28 cellular contexts compared by ENCODE assay signal in the genomic region with DNA sequence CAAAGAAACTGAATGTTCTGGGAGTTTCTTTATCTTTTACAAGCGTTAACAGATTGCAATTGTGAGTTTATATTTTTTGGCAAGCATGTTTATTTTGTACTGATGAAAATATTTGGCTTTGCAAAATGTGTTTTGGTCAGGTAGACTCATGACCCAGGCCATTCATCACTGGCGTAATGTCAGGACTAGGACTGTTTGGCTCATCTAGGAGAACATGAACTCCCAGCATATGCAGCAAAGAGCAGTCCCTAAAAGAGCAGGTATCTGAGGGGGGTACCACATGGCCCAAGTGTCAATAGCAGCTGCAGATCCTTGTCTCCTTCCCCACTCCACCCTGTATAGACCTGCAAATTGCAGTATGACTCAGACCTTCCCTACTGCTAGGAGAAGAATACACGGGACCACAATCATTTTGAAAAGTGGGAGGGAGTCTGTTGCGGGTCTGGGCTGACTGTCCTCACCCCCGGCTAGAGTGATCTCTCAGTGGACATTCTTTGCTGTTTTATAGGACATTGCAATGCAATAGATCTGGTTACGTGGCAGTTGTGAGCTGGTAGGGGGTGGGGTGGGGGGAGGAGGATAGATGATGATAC. TPM values are rescaled to one million over a fixed set of nuclear protein-coding genes. Genes with fewer than 3 reads are reported as not detected.
A peak's percentile ranks its signal among the peaks of the same experiment; 100 is the strongest.
DNase-seq lines count a peak whose midpoint lies in the region; ATAC-seq and TF ChIP-seq lines count a peak whose summit lies in the region.
"Had no signal": no experiment of that assay in that cellular context is flagged by ENCODE, and none has a peak within 500 bp of the region (broad histone marks: within the 10 kb centered on the region; RNA-seq: fewer than 3 reads in every experiment).

No MANE protein-coding gene starts in this region.

- DNase-seq in GM23248, result peak; percentile 23
- DNase-seq in NCI-H146 treated with DMSO at 0.1 percent for 48 hours (lab: John Stamatoyannopoulos, UW; ENCODE audit: unreplicated experiment), result peak; percentile 2
- DNase-seq in mammary epithelial cell, result peak; percentile 9
- DNase-seq in cerebellum (ENCODE audit: low spot score), result no peak
- DNase-seq in NK-92 treated with Interleukin-12 subunit alpha and Interleukin-12 subunit beta, amount 100 ng/mL, for 24 hours (lab: John Stamatoyannopoulos, UW), result no peak
- no peak for DNase-seq in activated CD4-positive, CD25-positive, alpha-beta regulatory T cell treated with anti-CD3 and anti-CD28 coated beads, Interleukin-2, amount 50 U/mL, for 72 hours
- DNase-seq: activated B cell treated with CpG ODN at 0.5 μM for 24 hours; activated CD8-positive, alpha-beta T cell treated with anti-CD3 and anti-CD28 coated beads for 36 hours; activated naive CD4-positive, alpha-beta T cell treated with anti-CD3 and anti-CD28 coated beads for 36 hours; activated T-cell treated with anti-CD3 and anti-CD28 coated beads, Interleukin-2, amount 50 U/mL, for 1 hour; amygdala; CD4-positive, CD25-positive, alpha-beta regulatory T cell; cerebellar nuclear complex; DMS53; effector memory CD4-positive, alpha-beta T cell; NCI-H1417; NCI-H2171 treated with DMSO at 0.1 percent for 48 hours; PC-3; small intestine; stimulated activated CD4-positive, alpha-beta T cell treated with anti-CD3 and anti-CD28 coated beads, Interleukin-4, amount 100 ng/mL, for 1 hour; stimulated activated naive CD8-positive, alpha-beta T cell treated with anti-CD3 and anti-CD28 coated beads, Interleukin-15, amount 100 ng/mL, for 72 hours; T-helper 17 cell had no signal

- dilution Hi-C loops in mammary epithelial cell (cut with HindIII; ENCODE audit: low sequenced_read_pairs), result no loop called here

- no peaks in the 10 kb centered on the region for H3K27me3 ChIP-seq in GM23248 (replicated peaks; ENCODE audit: insufficient read depth)
- no peaks in the 10 kb centered on the region for H3K27me3 ChIP-seq in mammary epithelial cell (ENCODE audit: insufficient read depth, low read length)
- H3K27me3 ChIP-seq: tibial nerve had no signal

- in situ Hi-C loops in GM23248 (cut with MboI), result no loop called here
- in situ Hi-C loops in mammary epithelial cell (cut with MboI; ENCODE audit: low sequenced_read_pairs in 2 of 2), result no loop called here

- ATAC-seq in GM18867 (IDR thresholded peaks at IDR 0.05; ENCODE audit: unreplicated experiment), result no peak
- ATAC-seq: activated CD8-positive, alpha-beta T cell treated with anti-CD3 and anti-CD28 coated beads for 36 hours; left lobe of liver; PC-3; stimulated activated naive CD8-positive, alpha-beta T cell treated with anti-CD3 and anti-CD28 coated beads, Interleukin-15, amount 100 ng/mL, for 72 hours; T-helper 17 cell had no signal

- no peaks in the 10 kb centered on the region for H3F3A ChIP-seq in GM23248 (ENCODE audit: insufficient read depth)

- BruUV-seq in mammary epithelial cell (replicated peaks; lab: Mats Ljungman, UMichigan), result no TSS peak

- no peaks in the 10 kb centered on the region for H3K9me3 ChIP-seq in GM23248 (ENCODE audit: low read depth)
- H3K9me3 ChIP-seq in mammary epithelial cell (replicated peaks; ENCODE audit: insufficient read depth, low read length), result no peaks in the 10 kb centered on the region
- H3K9me3 ChIP-seq: prostate gland, SJSA1 had no signal

- intact Hi-C loops in mammary epithelial cell (cut with micrococcal nuclease), result no loop called here

- no peak for TF ChIP-seq CTCF in mammary epithelial cell (conservative IDR thresholded peaks at IDR 0.05 in 1 of 2, IDR thresholded peaks at IDR 0.05 in 1 of 2; ENCODE audit: extremely low read depth in 1 of 2, insufficient read depth in 1 of 2, low read depth in 1 of 2, low read length in 2 of 2)
- no peak for TF ChIP-seq CTCF in nephron (IDR thresholded peaks at IDR 0.05; ENCODE audit: unreplicated experiment in 3 of 3)

- peaks cover 8% of the 10 kb centered on the region for H3K36me3 Mint-ChIP-seq in nephron (ENCODE audit: low read depth)
- H3K36me3 Mint-ChIP-seq: CD4-positive, CD25-positive, alpha-beta regulatory T cell had no signal

- no peak overlapping the region for H3K4me3 ChIP-seq in GM23248
- no peak overlapping the region for H3K4me3 ChIP-seq in mammary epithelial cell (replicated peaks in 1 of 3; ENCODE audit: insufficient read depth in 1 of 3, low read depth in 2 of 3, low read length in 3 of 3)
- H3K4me3 ChIP-seq: prostate gland, SJSA1, tibial nerve had no signal

- no peak overlapping the region for H2AFZ ChIP-seq in GM23248
- H2AFZ ChIP-seq in mammary epithelial cell (ENCODE audit: low read depth, low read length), result no peak overlapping the region

- peak overlapping the region; percentile 94 to 99 (median 95) for H3K27ac Mint-ChIP-seq in nephron
- H3K27ac Mint-ChIP-seq: activated B cell treated with CpG ODN at 0.5 μM for 24 hours; activated CD8-positive, alpha-beta T cell treated with anti-CD3 and anti-CD28 coated beads for 36 hours; activated naive CD4-positive, alpha-beta T cell treated with anti-CD3 and anti-CD28 coated beads for 36 hours; CD4-positive, CD25-positive, alpha-beta regulatory T cell; stimulated activated naive CD8-positive, alpha-beta T cell treated with anti-CD3 and anti-CD28 coated beads, Interleukin-15, amount 100 ng/mL, for 72 hours; T-helper 17 cell had no signal

- CTCF ChIA-PET in mammary epithelial cell (lab: Charles Lee; ENCODE audit: low non-redundant PET), result no interaction called here

- H3K9ac ChIP-seq in GM23248, result no peak overlapping the region
- no peak overlapping the region for H3K9ac ChIP-seq in mammary epithelial cell (ENCODE audit: insufficient read depth, low read length)

- no peak overlapping the region for H3K4me2 ChIP-seq in GM23248 (ENCODE audit: unreplicated experiment)
- H3K4me2 ChIP-seq in mammary epithelial cell (ENCODE audit: insufficient read depth, low read depth, low read length), result no peak overlapping the region

- peaks cover 18% of the 10 kb centered on the region for H3K9me3 Mint-ChIP-seq in nephron
- H3K9me3 Mint-ChIP-seq: activated CD8-positive, alpha-beta T cell treated with anti-CD3 and anti-CD28 coated beads for 36 hours; activated naive CD4-positive, alpha-beta T cell treated with anti-CD3 and anti-CD28 coated beads for 36 hours had no signal

- H3K36me3 ChIP-seq in GM23248 (ENCODE audit: low read depth) (no peaks in the 10 kb centered on the region), mammary epithelial cell (ENCODE audit: insufficient read depth, low read length) (no peaks in the 10 kb centered on the region)
- H3K36me3 ChIP-seq: prostate gland, SJSA1, tibial nerve had no signal

- peak overlapping the region in 2 of 3 experiments; percentile 7 to 14 for H3K4me3 Mint-ChIP-seq in nephron
- H3K4me3 Mint-ChIP-seq: activated B cell treated with CpG ODN at 0.5 μM for 24 hours; activated CD8-positive, alpha-beta T cell treated with anti-CD3 and anti-CD28 coated beads for 36 hours; activated naive CD4-positive, alpha-beta T cell treated with anti-CD3 and anti-CD28 coated beads for 36 hours; CD4-positive, CD25-positive, alpha-beta regulatory T cell; stimulated activated naive CD8-positive, alpha-beta T cell treated with anti-CD3 and anti-CD28 coated beads, Interleukin-15, amount 100 ng/mL, for 72 hours; T-helper 17 cell had no signal

- no peaks in the 10 kb centered on the region for H4K20me1 ChIP-seq in GM23248 (ENCODE audit: insufficient read depth)
- no peaks in the 10 kb centered on the region for H4K20me1 ChIP-seq in mammary epithelial cell (ENCODE audit: insufficient read depth, low read length)

- H3K79me2 ChIP-seq in GM23248 (ENCODE audit: insufficient read depth), result no peaks in the 10 kb centered on the region
- H3K79me2 ChIP-seq in mammary epithelial cell (ENCODE audit: insufficient read depth, low read length), result no peaks in the 10 kb centered on the region

- H3K9me2 ChIP-seq in GM23248 (ENCODE audit: insufficient read depth), result no peaks in the 10 kb centered on the region

- H3K4me1 Mint-ChIP-seq in nephron, result peaks cover 65% of the 10 kb centered on the region
- H3K4me1 Mint-ChIP-seq: activated B cell treated with CpG ODN at 0.5 μM for 24 hours; CD4-positive, CD25-positive, alpha-beta regulatory T cell; stimulated activated naive CD8-positive, alpha-beta T cell treated with anti-CD3 and anti-CD28 coated beads, Interleukin-15, amount 100 ng/mL, for 72 hours; T-helper 17 cell had no signal

- no peaks in the 10 kb centered on the region for H3K27me3 Mint-ChIP-seq in nephron (ENCODE audit: low read depth)
- H3K27me3 Mint-ChIP-seq: CD4-positive, CD25-positive, alpha-beta regulatory T cell; stimulated activated naive CD8-positive, alpha-beta T cell treated with anti-CD3 and anti-CD28 coated beads, Interleukin-15, amount 100 ng/mL, for 72 hours; T-helper 17 cell had no signal

- H3K27ac ChIP-seq in GM23248 (no peak overlapping the region), mammary epithelial cell (ENCODE audit: insufficient read depth, low read depth, low read length) (no peak overlapping the region)
- H3K27ac ChIP-seq: prostate gland, SJSA1, tibial nerve had no signal

- H3K4me1 ChIP-seq in GM23248 (ENCODE audit: insufficient read depth) (no peaks in the 10 kb centered on the region), mammary epithelial cell (ENCODE audit: insufficient read depth, low read length) (no peaks in the 10 kb centered on the region)
- H3K4me1 ChIP-seq: prostate gland had no signal

- WGBS in GM23248 (ENCODE audit: low coverage in 1 of 2, low lambda C conversion rate in 2 of 2, missing lambda C conversion rate in 2 of 2), 2 experiments, result 65 to 70% methylated on average over 6 of the region's 6 CpGs
- 68% methylated on average over 5 of the region's 6 CpGs for WGBS in mammary epithelial cell (ENCODE audit: low coverage, missing lambda C conversion rate)

RNA-seq across cellular contexts. Expression of gene SNCAIP, which starts 20.9 kb away (rescaled TPM):
- total RNA-seq in GM23248 (2014; rRNA removed; shearing (Covaris generic)), result 2.4 and 4.0 TPM in 2 replicates
- polyA plus RNA-seq in GM23248 (2016; fragmentation: Nextera tagmentation; extraction: Ambion mirVana) (1.5 TPM in 2 replicates), mammary epithelial cell (not detected)
- total RNA-seq in mammary epithelial cell (under 1 TPM in 1 of 2 donors, not detected in 1; under 0.01 TPM), cerebellum (70.7 TPM)
- not detected for polyA minus RNA-seq in mammary epithelial cell
- total RNA-seq: activated B cell treated with CpG ODN at 0.5 μM for 24 hours; activated CD8-positive, alpha-beta T cell treated with anti-CD3 and anti-CD28 coated beads for 36 hours; activated naive CD4-positive, alpha-beta T cell treated with anti-CD3 and anti-CD28 coated beads for 36 hours; CD4-positive, CD25-positive, alpha-beta regulatory T cell; PC-3; T-helper 17 cell had no signal
- polyA plus RNA-seq: CD4-positive, CD25-positive, alpha-beta regulatory T cell had no signal

Comparison
In these comparisons a context has a peak if more than half of its experiments do, and no peak if none do; other contexts are left out.
1. DNase-seq: peak in GM23248 (single experiment), NCI-H146 treated with DMSO at 0.1 percent for 48 hours (single experiment) and mammary epithelial cell (single experiment); none in cerebellum (single experiment), NK-92 treated with Interleukin-12 subunit alpha and Interleukin-12 subunit beta, amount 100 ng/mL, for 24 hours (single experiment) and activated CD4-positive, CD25-positive, alpha-beta regulatory T cell treated with anti-CD3 and anti-CD28 coated beads, Interleukin-2, amount 50 U/mL, for 72 hours (single experiment).
2. RNA of gene SNCAIP, which starts 20.9 kb away (total RNA-seq): 70.7 TPM in cerebellum (single experiment); 2.4 to 4.0 TPM in GM23248 and under 0.01 TPM in mammary epithelial cell; every median in the first group is over 10 times any median in the second.